ENCODE assay signal across 1 cellular context in genomic region chr18:13272411-13272810, GRCh38.
TF ChIP-seq lines count a peak whose summit lies in the region.

No MANE protein-coding gene starts in this region.

TF ChIP-seq in GM23338, 12 proteins besides CTCF, POLR2A, EP300 and RAD21 (continued from another document):
- TF ChIP-seq, protein P1, sequence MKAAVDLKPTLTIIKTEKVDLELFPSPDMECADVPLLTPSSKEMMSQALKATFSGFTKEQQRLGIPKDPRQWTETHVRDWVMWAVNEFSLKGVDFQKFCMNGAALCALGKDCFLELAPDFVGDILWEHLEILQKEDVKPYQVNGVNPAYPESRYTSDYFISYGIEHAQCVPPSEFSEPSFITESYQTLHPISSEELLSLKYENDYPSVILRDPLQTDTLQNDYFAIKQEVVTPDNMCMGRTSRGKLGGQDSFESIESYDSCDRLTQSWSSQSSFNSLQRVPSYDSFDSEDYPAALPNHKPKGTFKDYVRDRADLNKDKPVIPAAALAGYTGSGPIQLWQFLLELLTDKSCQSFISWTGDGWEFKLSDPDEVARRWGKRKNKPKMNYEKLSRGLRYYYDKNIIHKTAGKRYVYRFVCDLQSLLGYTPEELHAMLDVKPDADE (IDR thresholded peaks at IDR 0.05): no peak
- TF ChIP-seq STAT1 (IDR thresholded peaks at IDR 0.05; ENCODE audit: unreplicated experiment) (no peak), NANOG (IDR thresholded peaks at IDR 0.05; ENCODE audit: borderline replicate concordance) (no peak), EZH2 (IDR thresholded peaks at IDR 0.05; ENCODE audit: low read depth, unreplicated experiment) (no peak)
